Comparison of ENCODE assay signal across 19 cellular contexts in genomic region chr6:166903027-166903426, GRCh38. TPM values are rescaled to one million over a fixed set of nuclear protein-coding genes. Genes with fewer than 3 reads are reported as not detected.
A peak's percentile ranks its signal among the peaks of the same experiment; 100 is the strongest.
DNase-seq lines count a peak whose midpoint lies in the region; ATAC-seq, FAIRE-seq and TF ChIP-seq lines count a peak whose summit lies in the region.
"Had no signal": no experiment of that assay in that cellular context is flagged by ENCODE, and none has a peak within 500 bp of the region (broad histone marks: within the 10 kb centered on the region; RNA-seq: fewer than 3 reads in every experiment).

No MANE protein-coding gene starts in this region.

- no peak for TF ChIP-seq POLR2A in esophagus squamous epithelium (IDR thresholded peaks at IDR 0.05)

- no peak overlapping the region for H2AFZ ChIP-seq in astrocyte (ENCODE audit: low read depth, low read length)

- no peaks in the 10 kb centered on the region for H4K20me1 ChIP-seq in astrocyte (ENCODE audit: insufficient read depth, low read length)

- peaks cover 9% of the 10 kb centered on the region for H3K4me1 ChIP-seq in astrocyte (ENCODE audit: insufficient read depth, low read length)
- H3K4me1 ChIP-seq in esophagus squamous epithelium, result no peaks in the 10 kb centered on the region
- H3K4me1 ChIP-seq: HAP-1 had no signal

- no peak overlapping the region for H3K9ac ChIP-seq in astrocyte (ENCODE audit: low read length)
- H3K9ac ChIP-seq: SK-N-SH had no signal

- H3K4me2 ChIP-seq in astrocyte (ENCODE audit: low read length), result no peak overlapping the region
- H3K4me2 ChIP-seq: SK-N-SH had no signal

- no peak overlapping the region for H3K27ac Mint-ChIP-seq in stimulated activated naive CD8-positive, alpha-beta T cell treated with anti-CD3 and anti-CD28 coated beads, Interleukin-15, amount 100 ng/mL, for 72 hours
- no peak overlapping the region for H3K27ac Mint-ChIP-seq in astrocyte (ENCODE audit: unreplicated experiment)
- no peak overlapping the region for H3K27ac Mint-ChIP-seq in stimulated activated naive B cell treated with anti-CD40 and anti-IgM and Interleukin-4, amounts not matched to agents 10 μg/mL and 1 μg/mL and 100 μg/mL, for 72 hours

- 86 to 90% methylated on average over 8 of the region's 8 CpGs for WGBS in esophagus squamous epithelium, 2 donors

- peaks cover 16% of the 10 kb centered on the region for H3K4me1 Mint-ChIP-seq in stimulated activated naive CD8-positive, alpha-beta T cell treated with anti-CD3 and anti-CD28 coated beads, Interleukin-15, amount 100 ng/mL, for 72 hours
- H3K4me1 Mint-ChIP-seq in astrocyte (ENCODE audit: low read depth, unreplicated experiment), result peaks cover 9% of the 10 kb centered on the region
- peaks cover 27 to 36% of the 10 kb centered on the region in 2 donors for H3K4me1 Mint-ChIP-seq in stimulated activated naive B cell treated with anti-CD40 and anti-IgM and Interleukin-4, amounts not matched to agents 10 μg/mL and 1 μg/mL and 100 μg/mL, for 72 hours

- FAIRE-seq in astrocyte (lab: Jason Lieb, UNC), result no peak
- FAIRE-seq: GM18507 had no signal

- no peak for DNase-seq in stimulated activated naive CD8-positive, alpha-beta T cell treated with anti-CD3 and anti-CD28 coated beads, Interleukin-15, amount 100 ng/mL, for 72 hours
- no peak for DNase-seq in stimulated activated naive CD8-positive, alpha-beta T cell treated with anti-CD3 and anti-CD28 coated beads, Interleukin-15, Interleukin-2, amounts not matched to agents 100 U/mL and 50 U/mL, for 24 hours
- DNase-seq in astrocyte (ENCODE audit: low read depth) (peak; percentile 10), kidney glomerular epithelial cell (lab: John Stamatoyannopoulos, UW) (peak; percentile 41), DMS153 (lab: John Stamatoyannopoulos, UW) (no peak), esophagus squamous epithelium (lab: John Stamatoyannopoulos, UW) (no peak)
- DNase-seq in stimulated activated naive B cell treated with anti-CD40 and anti-IgM and Interleukin-4, amounts not matched to agents 10 μg/mL and 1 μg/mL and 100 μg/mL, for 72 hours, result no peak
- DNase-seq: Kasumi-1, NCI-H1436, NCI-H2029 treated with DMSO at 0.1 percent for 48 hours, NCI-H226, NCI-H69, PC-3, Right ventricle myocardium superior, SK-N-SH had no signal

- H3K27ac ChIP-seq in astrocyte (ENCODE audit: low read depth, low read length), result no peak overlapping the region
- no peak overlapping the region for H3K27ac ChIP-seq in esophagus squamous epithelium
- H3K27ac ChIP-seq: C4-2B had no signal

- no peaks in the 10 kb centered on the region for H3K27me3 Mint-ChIP-seq in stimulated activated naive CD8-positive, alpha-beta T cell treated with anti-CD3 and anti-CD28 coated beads, Interleukin-15, amount 100 ng/mL, for 72 hours
- H3K27me3 Mint-ChIP-seq in astrocyte (ENCODE audit: low read depth, unreplicated experiment), result peaks cover 46% of the 10 kb centered on the region
- H3K27me3 Mint-ChIP-seq in stimulated activated naive B cell treated with anti-CD40 and anti-IgM and Interleukin-4, amounts not matched to agents 10 μg/mL and 1 μg/mL and 100 μg/mL, for 72 hours, result no peaks in the 10 kb centered on the region

- no peaks in the 10 kb centered on the region for H3K27me3 ChIP-seq in astrocyte (ENCODE audit: insufficient read depth, low read length)
- no peaks in the 10 kb centered on the region for H3K27me3 ChIP-seq in esophagus squamous epithelium

- H3K36me3 ChIP-seq in astrocyte (ENCODE audit: insufficient read depth, low read length) (no peaks in the 10 kb centered on the region), esophagus squamous epithelium (no peaks in the 10 kb centered on the region)
- H3K36me3 ChIP-seq: HAP-1 had no signal

- no peak for TF ChIP-seq CTCF in astrocyte (IDR thresholded peaks at IDR 0.05; ENCODE audit: insufficient read depth, low read depth, low read length)
- no peak for TF ChIP-seq CTCF in esophagus squamous epithelium (IDR thresholded peaks at IDR 0.05)

- peak; percentile 19 for ATAC-seq in stimulated activated naive CD8-positive, alpha-beta T cell treated with anti-CD3 and anti-CD28 coated beads, Interleukin-15, amount 100 ng/mL, for 72 hours
- no peak for ATAC-seq in stimulated activated naive CD8-positive, alpha-beta T cell treated with anti-CD3 and anti-CD28 coated beads, Interleukin-15, Interleukin-2, amounts not matched to agents 100 U/mL and 50 U/mL, for 24 hours
- no peak for ATAC-seq in GM18907 (IDR thresholded peaks at IDR 0.05; ENCODE audit: unreplicated experiment)
- ATAC-seq in stimulated activated naive B cell treated with anti-CD40 and anti-IgM and Interleukin-4, amounts not matched to agents 10 μg/mL and 1 μg/mL and 100 μg/mL, for 72 hours (replicated peaks), result no peak
- ATAC-seq: PC-3 had no signal

- intact Hi-C loops in esophagus squamous epithelium (cut with DNase I), result no loop called here

- H3K4me3 Mint-ChIP-seq in stimulated activated naive CD8-positive, alpha-beta T cell treated with anti-CD3 and anti-CD28 coated beads, Interleukin-15, amount 100 ng/mL, for 72 hours, result no peak overlapping the region
- H3K4me3 Mint-ChIP-seq in astrocyte (ENCODE audit: unreplicated experiment), result no peak overlapping the region
- no peak overlapping the region for H3K4me3 Mint-ChIP-seq in stimulated activated naive B cell treated with anti-CD40 and anti-IgM and Interleukin-4, amounts not matched to agents 10 μg/mL and 1 μg/mL and 100 μg/mL, for 72 hours

- no peaks in the 10 kb centered on the region for H3K36me3 Mint-ChIP-seq in astrocyte (ENCODE audit: low read depth, unreplicated experiment)
- peaks cover 14 to 22% of the 10 kb centered on the region in 2 donors for H3K36me3 Mint-ChIP-seq in stimulated activated naive B cell treated with anti-CD40 and anti-IgM and Interleukin-4, amounts not matched to agents 10 μg/mL and 1 μg/mL and 100 μg/mL, for 72 hours

- no peaks in the 10 kb centered on the region for H3K79me2 ChIP-seq in astrocyte (ENCODE audit: insufficient read depth, low read length)

- H3K9me3 ChIP-seq in astrocyte (ENCODE audit: insufficient read depth, low read depth, low read length) (no peaks in the 10 kb centered on the region), esophagus squamous epithelium (no peaks in the 10 kb centered on the region)
- H3K9me3 ChIP-seq: HAP-1, SK-N-SH had no signal

- H3K9me3 Mint-ChIP-seq in stimulated activated naive CD8-positive, alpha-beta T cell treated with anti-CD3 and anti-CD28 coated beads, Interleukin-15, amount 100 ng/mL, for 72 hours, result peaks cover 14 to 25% of the 10 kb centered on the region in 2 donors
- peaks cover 13% of the 10 kb centered on the region for H3K9me3 Mint-ChIP-seq in astrocyte (ENCODE audit: unreplicated experiment)
- H3K9me3 Mint-ChIP-seq in stimulated activated naive B cell treated with anti-CD40 and anti-IgM and Interleukin-4, amounts not matched to agents 10 μg/mL and 1 μg/mL and 100 μg/mL, for 72 hours, result peaks cover 3 to 8% of the 10 kb centered on the region in 2 donors

- H3K4me3 ChIP-seq in astrocyte (ENCODE audit: insufficient read depth, low read depth, low read length), result no peak overlapping the region
- no peak overlapping the region for H3K4me3 ChIP-seq in esophagus squamous epithelium
- H3K4me3 ChIP-seq: HAP-1 had no signal

RNA-seq across cellular contexts. Expression of gene RNASET2, which starts 53.3 kb away (rescaled TPM):
- total RNA-seq in astrocyte (18.7 and 22.0 TPM in 2 replicates), esophagus squamous epithelium (10 to 100 TPM; 29.1 to 56.7 (median 41.2) TPM)

Comparison
In these comparisons a context has a peak if more than half of its experiments do, and no peak if none do; other contexts are left out.
1. DNase-seq: peak in astrocyte (single experiment) and kidney glomerular epithelial cell (single experiment); none in stimulated activated naive CD8-positive, alpha-beta T cell treated with anti-CD3 and anti-CD28 coated beads, Interleukin-15, amount 100 ng/mL, for 72 hours (0 of 2), stimulated activated naive CD8-positive, alpha-beta T cell treated with anti-CD3 and anti-CD28 coated beads, Interleukin-15, Interleukin-2, amounts not matched to agents 100 U/mL and 50 U/mL, for 24 hours (single experiment), DMS153 (single experiment), esophagus squamous epithelium (single experiment) and stimulated activated naive B cell treated with anti-CD40 and anti-IgM and Interleukin-4, amounts not matched to agents 10 μg/mL and 1 μg/mL and 100 μg/mL, for 72 hours (single experiment).